ENCODE assay signal across 28 cellular contexts in genomic region chr5:180041501-180042274, GRCh38.
"Had no signal": no experiment of that assay in that cellular context is flagged by ENCODE, and none has a peak within 500 bp of the region (broad histone marks: within the 10 kb centered on the region; RNA-seq: fewer than 3 reads in every experiment).

No MANE protein-coding gene starts in this region.

- H2AFZ ChIP-seq: neural progenitor cell had no signal

- ATAC-seq: activated CD4-positive, alpha-beta T cell treated with anti-CD3 and anti-CD28 coated beads for 36 hours; activated naive CD4-positive, alpha-beta T cell treated with anti-CD3 and anti-CD28 coated beads, Interleukin-2, amount 50 U/mL, for 72 hours; activated T-helper 17 cell treated with anti-CD3 and anti-CD28 coated beads, Interleukin-2, amount 50 U/mL, for 72 hours; heart right ventricle; left cardiac atrium; lower lobe of right lung; naive thymus-derived CD8-positive, alpha-beta T cell; psoas muscle; stimulated activated naive CD8-positive, alpha-beta T cell treated with anti-CD3 and anti-CD28 coated beads, Interleukin-15, Interleukin-2, amounts not matched to agents 100 U/mL and 50 U/mL, for 24 hours had no signal

- H3K4me3 ChIP-seq: adrenal gland, heart right ventricle, lower lobe of right lung, neural progenitor cell, ovary, psoas muscle, right atrium auricular region, thyroid gland had no signal

- FAIRE-seq: astrocyte, bronchial epithelial cell had no signal

- H3K4me3 Mint-ChIP-seq: activated B cell treated with CpG ODN at 0.5 μM for 24 hours; activated CD4-positive, alpha-beta T cell treated with anti-CD3 and anti-CD28 coated beads for 36 hours; activated T-cell treated with anti-CD3 and anti-CD28 coated beads, Interleukin-2, amount 50 U/mL, for 24 hours; activated T-helper 17 cell treated with anti-CD3 and anti-CD28 coated beads, Interleukin-2, amount 50 U/mL, for 72 hours; naive thymus-derived CD8-positive, alpha-beta T cell; neural progenitor cell; T-helper 2 cell treated with Interferon-gamma antibody and Interleukin-4, amounts not matched to agents 5 μg/mL and 100 μg/mL, for 36 hours had no signal

- H3K27me3 Mint-ChIP-seq: activated B cell treated with CpG ODN at 0.5 μM for 24 hours; activated CD4-positive, alpha-beta T cell treated with anti-CD3 and anti-CD28 coated beads for 36 hours; activated T-cell treated with anti-CD3 and anti-CD28 coated beads, Interleukin-2, amount 50 U/mL, for 24 hours; activated T-helper 17 cell treated with anti-CD3 and anti-CD28 coated beads, Interleukin-2, amount 50 U/mL, for 72 hours; naive thymus-derived CD8-positive, alpha-beta T cell had no signal

- H3K9ac ChIP-seq: neural progenitor cell had no signal

- H3K4me1 ChIP-seq: adrenal gland, neural progenitor cell, psoas muscle, right atrium auricular region, thyroid gland had no signal

- H3K9me3 ChIP-seq: adrenal gland, lower lobe of right lung, ovary, psoas muscle, right atrium auricular region, thyroid gland had no signal

- H3K4me2 ChIP-seq: neural progenitor cell had no signal

- H3K27ac Mint-ChIP-seq: activated B cell treated with CpG ODN at 0.5 μM for 24 hours; activated CD4-positive, alpha-beta T cell treated with anti-CD3 and anti-CD28 coated beads for 36 hours; activated T-cell treated with anti-CD3 and anti-CD28 coated beads, Interleukin-2, amount 50 U/mL, for 24 hours; activated T-helper 17 cell treated with anti-CD3 and anti-CD28 coated beads, Interleukin-2, amount 50 U/mL, for 72 hours; neural progenitor cell; T-helper 2 cell treated with Interferon-gamma antibody and Interleukin-4, amounts not matched to agents 5 μg/mL and 100 μg/mL, for 36 hours had no signal

- H3K36me3 ChIP-seq: adrenal gland, ovary, thyroid gland had no signal

- H3K27ac ChIP-seq: adrenal gland, heart right ventricle, lower lobe of right lung, ovary, psoas muscle, right atrium auricular region, thyroid gland had no signal

- H3K9me3 Mint-ChIP-seq: activated T-cell treated with anti-CD3 and anti-CD28 coated beads, Interleukin-2, amount 50 U/mL, for 24 hours; activated T-helper 17 cell treated with anti-CD3 and anti-CD28 coated beads, Interleukin-2, amount 50 U/mL, for 72 hours had no signal

- H3K4me1 Mint-ChIP-seq: activated B cell treated with CpG ODN at 0.5 μM for 24 hours; activated CD4-positive, alpha-beta T cell treated with anti-CD3 and anti-CD28 coated beads for 36 hours; activated T-helper 17 cell treated with anti-CD3 and anti-CD28 coated beads, Interleukin-2, amount 50 U/mL, for 72 hours; neural progenitor cell had no signal

- H3K27me3 ChIP-seq: adrenal gland, heart right ventricle, neural progenitor cell, ovary, right atrium auricular region, thyroid gland had no signal

- DNase-seq: activated B cell treated with CpG ODN at 0.5 μM for 24 hours; activated CD4-positive, alpha-beta T cell treated with anti-CD3 and anti-CD28 coated beads for 36 hours; activated CD4-positive, alpha-beta T cell treated with anti-CD3 and anti-CD28 coated beads, Interleukin-2, amount 50 U/mL, for 4 hours; activated CD8-positive, alpha-beta memory T cell treated with anti-CD3 and anti-CD28 coated beads for 24 hours; activated CD8-positive, alpha-beta memory T cell treated with anti-CD3 and anti-CD28 coated beads, Interleukin-2, amount 50 U/mL, for 4 hours; activated T-cell treated with anti-CD3 and anti-CD28 coated beads, Interleukin-2, amount 50 U/mL, for 24 hours; adrenal gland; effector CD4-positive, alpha-beta T cell; erythroblast; foreskin fibroblast; heart right ventricle; islet precursor cell; left cardiac atrium; lower lobe of right lung; naive thymus-derived CD8-positive, alpha-beta T cell; ovary; psoas muscle; stimulated activated CD4-positive, alpha-beta T cell treated with anti-CD3 and anti-CD28 coated beads, Interleukin-4, amount 100 ng/mL, for 24 hours; stimulated activated naive CD8-positive, alpha-beta T cell treated with anti-CD3 and anti-CD28 coated beads, Interleukin-15, Interleukin-2, amounts not matched to agents 100 U/mL and 50 U/mL, for 24 hours; substantia nigra; thyroid gland had no signal
